9 cellular contexts compared by ENCODE assay signal in the genomic region with DNA sequence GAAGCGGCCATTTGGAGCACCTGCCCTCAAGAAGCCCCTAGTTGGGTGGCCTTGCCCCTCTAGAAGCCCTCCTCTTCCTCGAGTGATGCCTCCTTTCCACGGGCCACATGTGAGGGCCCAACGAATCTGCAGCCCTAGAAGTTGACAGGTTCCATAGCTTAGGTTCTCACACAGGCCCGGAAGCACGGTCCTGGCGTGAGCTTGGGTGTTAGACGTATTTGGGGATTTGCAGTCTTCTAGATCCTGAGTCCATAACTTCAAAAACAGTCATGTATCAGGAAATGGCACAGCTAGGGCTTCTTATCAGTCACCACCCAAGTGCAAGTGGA. TPM values are rescaled to one million over a fixed set of nuclear protein-coding genes. Genes with fewer than 3 reads are reported as not detected.
DNase-seq lines count a peak whose midpoint lies in the region; ATAC-seq, FAIRE-seq and TF ChIP-seq lines count a peak whose summit lies in the region.
"Had no signal": no experiment of that assay in that cellular context is flagged by ENCODE, and none has a peak within 500 bp of the region (broad histone marks: within the 10 kb centered on the region; RNA-seq: fewer than 3 reads in every experiment).

No MANE protein-coding gene starts in this region.

- FAIRE-seq in pancreas (lab: Jason Lieb, UNC), result no peak
- FAIRE-seq: TTC549 had no signal

- H3K36me3 ChIP-seq in pancreas, result no peaks in the 10 kb centered on the region

- DNase-seq in GM12865 (ENCODE audit: low read depth) (no peak), OCI-M1 (lab: John Stamatoyannopoulos, UW) (peak; percentile 56), epithelial cell of esophagus (ENCODE audit: low read depth) (no peak), pancreas (peak in 1 of 6 donors; percentile 38), NCI-H2081 treated with DMSO at 0.1 percent for 48 hours (lab: John Stamatoyannopoulos, UW) (no peak), NCI-H2029 (lab: John Stamatoyannopoulos, UW) (no peak), NCI-H2196 treated with DMSO at 0.1 percent for 48 hours (lab: John Stamatoyannopoulos, UW; ENCODE audit: unreplicated experiment) (no peak)

- 60 to 65% methylated on average over 7 to 8 of the region's 8 CpGs for WGBS in pancreas, 2 donors

- peak overlapping the region; percentile 72 for H3K4me3 ChIP-seq in GM12865 (ENCODE audit: low read depth, low read length)
- peak overlapping the region; percentile 43 for H3K4me3 ChIP-seq in epithelial cell of esophagus (ENCODE audit: low read length)
- H3K4me3 ChIP-seq in pancreas, result peak overlapping the region; percentile 70 to 85 (median 82)

- H3K27me3 ChIP-seq in pancreas, result no peaks in the 10 kb centered on the region

- peak overlapping the region; percentile 90 to 97 (median 97) for H3K27ac ChIP-seq in pancreas

- no peaks in the 10 kb centered on the region for H3K9me3 ChIP-seq in pancreas

- TF ChIP-seq CTCF in GM12865 (IDR thresholded peaks at IDR 0.05; ENCODE audit: insufficient read depth, low read depth, low read length, missing control alignments), result no peak
- no peak for TF ChIP-seq CTCF in epithelial cell of esophagus (IDR thresholded peaks at IDR 0.05; ENCODE audit: insufficient read depth, low read depth, low read length, missing control alignments)
- TF ChIP-seq CTCF in pancreas (IDR thresholded peaks at IDR 0.05), result no peak

- H3K4me1 ChIP-seq in pancreas, result peaks cover 4 to 23% (median 21%) of the 10 kb centered on the region in 3 donors

- intact Hi-C loops in pancreas (cut with DNase I), result no loop called here

- ATAC-seq in pancreas (peak in 1 of 4 donors; percentile 1), HG03280 (IDR thresholded peaks at IDR 0.05; ENCODE audit: unreplicated experiment) (no peak)

RNA-seq across cellular contexts. Expression of gene FBXW4, which starts 0.4 kb away (rescaled TPM):
- 10 to 100 TPM; 32.3 to 49.4 (median 40.0) TPM for total RNA-seq in pancreas
- 10 to 100 TPM; 37.0 to 45.9 TPM for polyA plus RNA-seq in pancreas
